8 cellular contexts compared by ENCODE assay signal in genomic region chr5:14581333-14581890, GRCh38. TPM values are rescaled to one million over a fixed set of nuclear protein-coding genes. Genes with fewer than 3 reads are reported as not detected.
DNase-seq lines count a peak whose midpoint lies in the region; ATAC-seq, FAIRE-seq and TF ChIP-seq lines count a peak whose summit lies in the region.

OTULINL (plus strand) TSS chr5:14581792; CDS start chr5:14581895, 103 bp downstream.

- no peak for TF ChIP-seq CTCF in A673 (conservative IDR thresholded peaks at IDR 0.05; ENCODE audit: low read depth, low read length)
- TF ChIP-seq CTCF in activated B cell treated with CpG ODN at 0.5 μM for 24 hours (IDR thresholded peaks at IDR 0.05): no peak
- no peak for TF ChIP-seq CTCF in cardiac fibroblast (IDR thresholded peaks at IDR 0.05; ENCODE audit: low read depth, low read length)
- no peak for TF ChIP-seq CTCF in kidney (IDR thresholded peaks at IDR 0.05; ENCODE audit: borderline replicate concordance, extremely low read depth, insufficient read depth)

- DNase-seq in A673 (ENCODE audit: low spot score) (peak; percentile 84), NCI-H2227 (lab: John Stamatoyannopoulos, UW; ENCODE audit: unreplicated experiment) (peak; percentile 94), activated B cell treated with CpG ODN at 0.5 μM for 24 hours (peak; percentile 80), cardiac fibroblast (ENCODE audit: low read depth in 2 of 2) (peak; percentile 69 to 79), kidney (peak; percentile 96)
- peak; percentile 90 for DNase-seq in stimulated activated CD4-positive, alpha-beta T cell treated with anti-CD3 and anti-CD28 coated beads, Interleukin-15, amount 100 ng/mL, for 24 hours

- H3K36me3 ChIP-seq in A673 (ENCODE audit: insufficient read depth, low read length, poor library complexity, severe bottlenecking) (no peaks in the 10 kb centered on the region), kidney (ENCODE audit: control insufficient read depth in 1 of 2, insufficient read depth in 2 of 2, low read length in 2 of 2) (no peaks in the 10 kb centered on the region)

- H3K4me3 Mint-ChIP-seq in activated B cell treated with CpG ODN at 0.5 μM for 24 hours: peak within 1 kb of the TSS; percentile 74

- peak within 1 kb of the TSS; percentile 48 for H3K4me3 ChIP-seq in A673 (ENCODE audit: low read depth, low read length, poor library complexity, severe bottlenecking)
- peak within 1 kb of the TSS; percentile 49 to 58 for H3K4me3 ChIP-seq in cardiac fibroblast (replicated peaks in 1 of 2; ENCODE audit: low read depth in 2 of 2, low read length in 2 of 2)
- H3K4me3 ChIP-seq in kidney (ENCODE audit: low read length in 2 of 2): peak within 1 kb of the TSS; percentile 59 to 67

- no peak within 1 kb of the TSS for H3K27ac Mint-ChIP-seq in activated B cell treated with CpG ODN at 0.5 μM for 24 hours

- peaks cover 3% of the 10 kb centered on the region for H3K4me1 Mint-ChIP-seq in activated B cell treated with CpG ODN at 0.5 μM for 24 hours

- no peak for FAIRE-seq in kidney (lab: Jason Lieb, UNC)

- peak within 1 kb of the TSS; percentile 37 to 42 for H3K9ac ChIP-seq in kidney (ENCODE audit: low read length in 2 of 2)

- H3K9me3 ChIP-seq in A673 (ENCODE audit: low read depth, low read length, poor library complexity, severe bottlenecking) (no peaks in the 10 kb centered on the region), kidney (ENCODE audit: control insufficient read depth in 1 of 2, low read length in 2 of 2) (no peaks in the 10 kb centered on the region)

- POLR2A ChIA-PET in A673 (lab: Charles Lee; ENCODE audit: low non-redundant PET): no interaction called here
- POLR2A ChIA-PET in activated B cell treated with CpG ODN at 0.5 μM for 24 hours (lab: Charles Lee): interaction anchor here (0.6 kb wide), 1 partner anchor 594 kb away, joined by 4 read pairs; no protein-coding TSS in a partner anchor

- ATAC-seq in GM18867 (IDR thresholded peaks at IDR 0.05; ENCODE audit: unreplicated experiment) (peak; percentile 97), HG03097 (IDR thresholded peaks at IDR 0.05; ENCODE audit: low FRiP score, unreplicated experiment) (peak; percentile 98), activated B cell treated with CpG ODN at 0.5 μM for 24 hours (ENCODE audit: low read depth) (peak; percentile 98)

- peaks cover 63% of the 10 kb centered on the region for H3K27me3 ChIP-seq in A673 (replicated peaks; ENCODE audit: insufficient read depth, low read depth, low read length, poor library complexity)

- H3K27me3 Mint-ChIP-seq in activated B cell treated with CpG ODN at 0.5 μM for 24 hours: peaks cover 25% of the 10 kb centered on the region

- H3K4me1 ChIP-seq in A673 (ENCODE audit: insufficient read depth, low read length, poor library complexity, severe bottlenecking): peaks cover 20% of the 10 kb centered on the region
- peaks cover 5 to 16% of the 10 kb centered on the region in 2 donors for H3K4me1 ChIP-seq in kidney (ENCODE audit: control insufficient read depth in 1 of 2, insufficient read depth in 1 of 2, low read depth in 1 of 2, low read length in 2 of 2)

- CTCF ChIA-PET in A673 (lab: Charles Lee) (no interaction called here), activated B cell treated with CpG ODN at 0.5 μM for 24 hours (lab: Charles Lee) (interaction anchor here (1.2 kb wide), 1 partner anchor 67 kb away, joined by 5 read pairs; no protein-coding TSS in a partner anchor)

- H3K27ac ChIP-seq in A673 (ENCODE audit: low read depth, low read length, poor library complexity, severe bottlenecking): no peak within 1 kb of the TSS
- peak within 1 kb of the TSS; percentile 30 to 53 for H3K27ac ChIP-seq in kidney (ENCODE audit: low read depth in 2 of 2, low read length in 2 of 2)

- BruUV-seq in A673 (replicated peaks; lab: Mats Ljungman, UMichigan): no TSS peak

- H3K9me3 Mint-ChIP-seq in activated B cell treated with CpG ODN at 0.5 μM for 24 hours: no peaks in the 10 kb centered on the region

- no peaks in the 10 kb centered on the region for H3K36me3 Mint-ChIP-seq in activated B cell treated with CpG ODN at 0.5 μM for 24 hours (ENCODE audit: low read depth)

- intact Hi-C loops in A673 (cut with micrococcal nuclease; ENCODE audit: unreplicated experiment): no loop called here
- intact Hi-C loops in activated B cell treated with CpG ODN at 0.5 μM for 24 hours (cut with micrococcal nuclease): loop anchor here (1.0 to 5.0 kb wide), 6 partner anchors 21 to 416 kb away; partner anchors contain the start of genes ANKH and OTULIN
- intact Hi-C loops in kidney (cut with DNase I): no loop called here

RNA-seq across cellular contexts. Expression of gene OTULINL, which starts in this region (rescaled TPM):
- total RNA-seq in A673 (2021) (0.13 and 0.59 TPM in 2 replicates), activated B cell treated with CpG ODN at 0.5 μM for 24 hours (0.27 and 0.69 TPM in 2 replicates), kidney (10.8 TPM)
- polyA plus RNA-seq in kidney (ENCODE audit: insufficient read depth, low read depth, low replicate concordance): 7.1 TPM

Comparison
In these comparisons a context has a peak if more than half of its experiments do, and no peak if none do; other contexts are left out.
1. Peak in DNase-seq and H3K4me3 ChIP-seq in A673; RNA of the gene not detected or under 1 TPM.
2. Peak in DNase-seq and ATAC-seq in activated B cell treated with CpG ODN at 0.5 μM for 24 hours; RNA of the gene not detected or under 1 TPM.